Comparison of ENCODE assay signal across 9 cellular contexts in the genomic region with DNA sequence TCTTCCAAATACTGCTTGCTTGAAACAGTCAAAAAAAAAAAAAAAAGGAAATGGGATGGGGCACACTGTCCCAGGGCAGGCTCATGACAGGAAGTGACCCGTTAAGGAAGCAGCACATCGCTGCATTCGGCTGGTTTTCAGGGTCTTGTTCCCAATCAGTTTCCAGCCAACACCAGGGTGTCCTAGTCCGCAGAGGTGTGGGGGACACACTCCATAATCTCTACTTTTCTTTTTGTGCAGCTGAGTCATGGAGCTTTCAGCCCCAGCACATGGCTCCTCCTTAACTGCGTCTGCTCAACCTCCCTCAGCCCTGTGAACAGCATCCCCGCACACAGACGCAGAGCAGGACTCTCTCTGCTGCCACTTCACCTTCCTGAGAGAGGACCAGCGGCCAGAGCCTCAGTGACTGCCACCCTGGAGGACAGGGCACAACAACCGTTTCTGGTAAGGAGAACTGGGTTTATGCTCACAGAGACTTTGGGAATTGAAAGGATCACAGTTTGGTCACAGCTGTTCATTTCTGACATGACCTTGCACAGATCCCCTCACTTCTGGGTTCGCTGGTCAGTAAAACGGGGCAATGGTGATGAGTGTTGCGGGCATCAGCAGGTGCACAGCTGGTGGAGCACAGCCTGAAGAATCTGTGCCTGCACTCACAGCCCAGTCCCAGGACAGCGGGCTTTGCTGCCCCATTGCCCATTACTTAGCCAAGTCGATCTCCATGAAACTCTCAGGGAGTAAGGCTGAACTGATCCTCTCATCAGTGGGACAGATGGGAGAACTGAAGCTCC. TPM values are rescaled to one million over a fixed set of nuclear protein-coding genes. Genes with fewer than 3 reads are reported as not detected.
DNase-seq lines count a peak whose midpoint lies in the region; FAIRE-seq and TF ChIP-seq lines count a peak whose summit lies in the region.
"Had no signal": no experiment of that assay in that cellular context is flagged by ENCODE, and none has a peak within 500 bp of the region (broad histone marks: within the 10 kb centered on the region; RNA-seq: fewer than 3 reads in every experiment).

Gene GIMAP5 (plus strand): TSS at position 154 of the 791 bp plus-strand sequence. CDS start 3,467 bp downstream, outside the sequence.

- peak; percentile 70 for FAIRE-seq in GM19239 (lab: Jason Lieb, UNC)

- CTCF ChIA-PET in activated naive CD4-positive, alpha-beta T cell treated with anti-CD3 and anti-CD28 coated beads, Interleukin-2, amount 10 ng/mL, durations not matched to agents 7 days and 5 days (lab: Charles Lee), result interaction anchor here (0.6 to 3.0 kb wide), 8 partner anchors 10 to 288 kb away, joined by 3 to 16 read pairs (median 4); partner anchors contain the start of gene GIMAP4
- CTCF ChIA-PET in Caco-2 (lab: Charles Lee), result no interaction called here

- H3K27me3 ChIP-seq in Caco-2 (replicated peaks; ENCODE audit: control insufficient read depth, insufficient read depth, low read length), result peaks cover 1% of the 10 kb centered on the region; the same call in 1 of the 2 replicates

- DNase-seq in GM19239 (ENCODE audit: insufficient read length, low spot score), result no peak
- no peak for DNase-seq in Jurkat, Clone E6-1 (ENCODE audit: low read depth, low spot score)
- DNase-seq in activated naive CD4-positive, alpha-beta T cell treated with anti-CD3 and anti-CD28 coated beads, Interleukin-2, amount 10 ng/mL, durations not matched to agents 7 days and 5 days, result peak; percentile 73
- DNase-seq in mesenteric fat pad (ENCODE audit: low spot score), result no peak
- DNase-seq in Caco-2, result no peak
- DNase-seq in D341Med (ENCODE audit: low spot score), result no peak
- DNase-seq in SW480 (ENCODE audit: low spot score), result no peak
- DNase-seq in NCI-H82 treated with DMSO at 0.1 percent for 48 hours (lab: John Stamatoyannopoulos, UW; ENCODE audit: unreplicated experiment), result no peak

- intact Hi-C loops in Caco-2 (cut with micrococcal nuclease; ENCODE audit: unreplicated experiment), result no loop called here

- peak within 1 kb of the TSS; percentile 91 for H3K27ac Mint-ChIP-seq in activated naive CD4-positive, alpha-beta T cell treated with anti-CD3 and anti-CD28 coated beads, Interleukin-2, amount 10 ng/mL, durations not matched to agents 7 days and 5 days
- no peak within 1 kb of the TSS for H3K27ac Mint-ChIP-seq in Caco-2 (ENCODE audit: unreplicated experiment)

- H3K9me3 ChIP-seq in Caco-2, result no peaks in the 10 kb centered on the region

- POLR2A ChIA-PET in Caco-2 (lab: Charles Lee), result no interaction called here

- no peaks in the 10 kb centered on the region for H3K9me3 Mint-ChIP-seq in activated naive CD4-positive, alpha-beta T cell treated with anti-CD3 and anti-CD28 coated beads, Interleukin-2, amount 10 ng/mL, durations not matched to agents 7 days and 5 days
- H3K9me3 Mint-ChIP-seq in Caco-2 (ENCODE audit: unreplicated experiment), result no peaks in the 10 kb centered on the region

- H3K4me1 ChIP-seq in Caco-2, result no peaks in the 10 kb centered on the region

- BruUV-seq in Caco-2 (replicated peaks; lab: Mats Ljungman, UMichigan), result no TSS peak

- peaks cover 72% of the 10 kb centered on the region for H3K4me1 Mint-ChIP-seq in activated naive CD4-positive, alpha-beta T cell treated with anti-CD3 and anti-CD28 coated beads, Interleukin-2, amount 10 ng/mL, durations not matched to agents 7 days and 5 days
- H3K4me1 Mint-ChIP-seq in Caco-2 (ENCODE audit: low read depth, unreplicated experiment), result peaks cover 7% of the 10 kb centered on the region

- H3K27me3 Mint-ChIP-seq in activated naive CD4-positive, alpha-beta T cell treated with anti-CD3 and anti-CD28 coated beads, Interleukin-2, amount 10 ng/mL, durations not matched to agents 7 days and 5 days, result no peaks in the 10 kb centered on the region
- peaks cover 26% of the 10 kb centered on the region for H3K27me3 Mint-ChIP-seq in Caco-2 (ENCODE audit: insufficient read depth, unreplicated experiment)

- peak within 1 kb of the TSS; percentile 88 for H3K4me3 Mint-ChIP-seq in activated naive CD4-positive, alpha-beta T cell treated with anti-CD3 and anti-CD28 coated beads, Interleukin-2, amount 10 ng/mL, durations not matched to agents 7 days and 5 days
- H3K4me3 Mint-ChIP-seq in Caco-2 (ENCODE audit: unreplicated experiment), result no peak within 1 kb of the TSS

- no peak for TF ChIP-seq CTCF in Caco-2 (IDR thresholded peaks at IDR 0.05; ENCODE audit: insufficient read depth in 1 of 2, low read depth in 1 of 2, low read length in 1 of 2, severe bottlenecking in 1 of 2, unreplicated experiment in 1 of 2)

- peaks cover 51% of the 10 kb centered on the region for H3K36me3 Mint-ChIP-seq in activated naive CD4-positive, alpha-beta T cell treated with anti-CD3 and anti-CD28 coated beads, Interleukin-2, amount 10 ng/mL, durations not matched to agents 7 days and 5 days
- H3K36me3 Mint-ChIP-seq in Caco-2 (ENCODE audit: insufficient read depth, unreplicated experiment), result no peaks in the 10 kb centered on the region

- peak within 1 kb of the TSS; percentile 86 for H3K4me3 ChIP-seq in Jurkat, Clone E6-1 (ENCODE audit: low read length)
- H3K4me3 ChIP-seq in Caco-2 (ENCODE audit: low read depth, low read length), result no peak within 1 kb of the TSS

- no peaks in the 10 kb centered on the region for H3K36me3 ChIP-seq in Caco-2 (ENCODE audit: control insufficient read depth, insufficient read depth, low read length)

RNA-seq across cellular contexts. Expression of gene GIMAP5, which starts in this region (rescaled TPM):
- polyA plus RNA-seq in Jurkat, Clone E6-1 (2012; ENCODE audit: insufficient read depth, insufficient read length), result 54.4 TPM
- total RNA-seq in mesenteric fat pad (26.6 TPM), Caco-2 (2022) (not detected in 2 replicates)
- total RNA-seq: fibroblast of villous mesenchyme had no signal

Comparison
In these comparisons a context has a peak if more than half of its experiments do, and no peak if none do; other contexts are left out.
1. RNA of gene GIMAP5 (total RNA-seq): 26.6 TPM in mesenteric fat pad (single experiment); not detected in Caco-2; every median in the first group is over 10 times any median in the second.